ENCODE assay signal across 9 cellular contexts in the genomic region with DNA sequence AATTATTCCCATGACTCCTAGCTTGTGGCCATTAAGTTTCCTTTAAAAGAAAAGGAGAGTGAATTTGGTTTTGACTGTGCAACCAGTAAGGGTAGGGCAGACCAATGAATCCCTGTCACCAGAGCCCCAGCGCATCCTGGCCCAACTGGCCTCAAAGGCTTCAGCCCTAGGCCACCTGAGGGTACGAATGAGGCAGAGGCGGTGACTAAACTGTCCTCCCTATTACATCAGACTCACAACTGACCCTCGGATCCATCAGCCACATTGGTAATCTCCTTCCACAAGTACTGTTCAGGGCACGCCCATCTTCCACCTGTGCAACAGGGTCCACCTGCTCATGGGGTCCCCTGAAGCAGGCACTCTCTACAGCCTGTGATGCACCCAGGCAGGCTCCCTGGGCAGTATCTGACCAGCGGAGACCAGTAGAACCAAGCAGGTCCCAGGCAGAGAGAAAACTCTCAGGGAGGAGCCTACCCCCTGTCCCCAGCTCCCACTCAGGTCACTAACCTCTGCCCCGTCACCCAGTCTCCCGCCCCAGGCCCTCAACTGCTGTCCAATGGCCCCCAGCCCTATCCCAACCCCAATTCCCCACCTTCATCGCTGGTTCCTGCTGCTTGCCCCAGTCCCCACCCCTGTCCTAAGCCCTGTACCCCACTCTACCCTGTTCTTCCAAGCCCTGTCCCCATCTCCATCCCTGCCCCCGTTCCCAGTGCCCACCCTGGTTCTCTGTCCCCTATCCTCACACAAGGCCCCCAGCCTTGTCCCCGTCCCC. TPM values are rescaled to one million over a fixed set of nuclear protein-coding genes. Genes with fewer than 3 reads are reported as not detected.
DNase-seq lines count a peak whose midpoint lies in the region; ATAC-seq, FAIRE-seq and TF ChIP-seq lines count a peak whose summit lies in the region.
"Had no signal": no experiment of that assay in that cellular context is flagged by ENCODE, and none has a peak within 500 bp of the region (broad histone marks: within the 10 kb centered on the region; RNA-seq: fewer than 3 reads in every experiment).

No MANE protein-coding gene starts in this region.

- no peaks in the 10 kb centered on the region for H3K27me3 Mint-ChIP-seq in stimulated activated naive CD8-positive, alpha-beta T cell treated with anti-CD3 and anti-CD28 coated beads, Interleukin-15, Interleukin-2, amounts not matched to agents 100 ng/mL and 50 ng/mL, for 24 hours
- H3K27me3 Mint-ChIP-seq in central memory CD8-positive, alpha-beta T cell, result no peaks in the 10 kb centered on the region
- H3K27me3 Mint-ChIP-seq in mesothelial cell of epicardium (ENCODE audit: low read depth), result no peaks in the 10 kb centered on the region

- H3K27ac Mint-ChIP-seq in stimulated activated naive CD8-positive, alpha-beta T cell treated with anti-CD3 and anti-CD28 coated beads, Interleukin-15, Interleukin-2, amounts not matched to agents 100 ng/mL and 50 ng/mL, for 24 hours, result peak overlapping the region; percentile 77
- peak overlapping the region; percentile 94 for H3K27ac Mint-ChIP-seq in central memory CD8-positive, alpha-beta T cell (ENCODE audit: low read depth)
- peak overlapping the region; percentile 47 for H3K27ac Mint-ChIP-seq in mesothelial cell of epicardium

- H3K9me3 Mint-ChIP-seq in stimulated activated naive CD8-positive, alpha-beta T cell treated with anti-CD3 and anti-CD28 coated beads, Interleukin-15, Interleukin-2, amounts not matched to agents 100 ng/mL and 50 ng/mL, for 24 hours, result no peaks in the 10 kb centered on the region
- H3K9me3 Mint-ChIP-seq in central memory CD8-positive, alpha-beta T cell, result no peaks in the 10 kb centered on the region
- peaks cover 15% of the 10 kb centered on the region for H3K9me3 Mint-ChIP-seq in mesothelial cell of epicardium

- peaks cover 13% of the 10 kb centered on the region for H3K36me3 Mint-ChIP-seq in stimulated activated naive CD8-positive, alpha-beta T cell treated with anti-CD3 and anti-CD28 coated beads, Interleukin-15, Interleukin-2, amounts not matched to agents 100 ng/mL and 50 ng/mL, for 24 hours (ENCODE audit: low read depth)
- H3K36me3 Mint-ChIP-seq in central memory CD8-positive, alpha-beta T cell (ENCODE audit: insufficient read depth), result peaks cover 8% of the 10 kb centered on the region
- peaks cover 19% of the 10 kb centered on the region for H3K36me3 Mint-ChIP-seq in mesothelial cell of epicardium

- intact Hi-C loops in posterior cingulate gyrus (cut with DNase I), result no loop called here

- FAIRE-seq in D721Med (lab: Jason Lieb, UNC), result no peak
- FAIRE-seq: G401.6 had no signal

- H3K4me1 Mint-ChIP-seq in stimulated activated naive CD8-positive, alpha-beta T cell treated with anti-CD3 and anti-CD28 coated beads, Interleukin-15, Interleukin-2, amounts not matched to agents 100 ng/mL and 50 ng/mL, for 24 hours (ENCODE audit: low read depth), result peaks cover 18% of the 10 kb centered on the region
- H3K4me1 Mint-ChIP-seq in central memory CD8-positive, alpha-beta T cell, result peaks cover 8% of the 10 kb centered on the region
- peaks cover 5% of the 10 kb centered on the region for H3K4me1 Mint-ChIP-seq in mesothelial cell of epicardium

- DNase-seq in stimulated activated naive CD8-positive, alpha-beta T cell treated with anti-CD3 and anti-CD28 coated beads, Interleukin-15, Interleukin-2, amounts not matched to agents 100 U/mL and 50 U/mL, for 24 hours, result no peak
- no peak for DNase-seq in central memory CD8-positive, alpha-beta T cell (ENCODE audit: low spot score in 2 of 2)
- DNase-seq in mesothelial cell of epicardium (ENCODE audit: low spot score in 2 of 2, unreplicated experiment in 2 of 2) (no peak), posterior cingulate gyrus (no peak), D721Med (ENCODE audit: insufficient read length, low spot score) (no peak), hippocampal formation (lab: John Stamatoyannopoulos, UW) (no peak)
- no peak for DNase-seq in stimulated activated naive CD4-positive, alpha-beta T cell (lab: John Stamatoyannopoulos, UW)

- H3K4me3 Mint-ChIP-seq in stimulated activated naive CD8-positive, alpha-beta T cell treated with anti-CD3 and anti-CD28 coated beads, Interleukin-15, Interleukin-2, amounts not matched to agents 100 ng/mL and 50 ng/mL, for 24 hours, result peak overlapping the region; percentile 84
- H3K4me3 Mint-ChIP-seq in central memory CD8-positive, alpha-beta T cell, result peak overlapping the region; percentile 87
- H3K4me3 Mint-ChIP-seq in mesothelial cell of epicardium, result peak overlapping the region; percentile 83

- no peak for ATAC-seq in stimulated activated naive CD8-positive, alpha-beta T cell treated with anti-CD3 and anti-CD28 coated beads, Interleukin-15, Interleukin-2, amounts not matched to agents 100 U/mL and 50 U/mL, for 24 hours
- no peak for ATAC-seq in central memory CD8-positive, alpha-beta T cell (replicated peaks; ENCODE audit: extremely low read depth, poor library complexity, severe bottlenecking)

- TF ChIP-seq CTCF in mesothelial cell of epicardium (IDR thresholded peaks at IDR 0.05; ENCODE audit: unreplicated experiment) (no peak), D721Med (IDR thresholded peaks at IDR 0.05; ENCODE audit: insufficient read depth, missing control alignments) (no peak)

RNA-seq across cellular contexts. Expression of a gene that starts 0.9 kb away (rescaled TPM):
- total RNA-seq in mesothelial cell of epicardium, result 275 to 294 TPM (median 275 TPM) in 3 replicates

RNA-seq across cellular contexts. Expression of a gene that starts 13.0 kb away (rescaled TPM):
- total RNA-seq in mesothelial cell of epicardium, result 20.1 to 22.6 TPM (median 20.3 TPM) in 3 replicates

RNA-seq across cellular contexts. Expression of a gene that starts 16.0 kb away (rescaled TPM):
- total RNA-seq in mesothelial cell of epicardium, result 159 to 168 TPM (median 168 TPM) in 3 replicates

RNA-seq across cellular contexts. Expression of a gene that starts 21.1 kb away (rescaled TPM):
- 16.0 to 18.1 TPM (median 17.4 TPM) in 3 replicates for total RNA-seq in mesothelial cell of epicardium

RNA-seq across cellular contexts. Expression of a gene that starts 22.9 kb away (rescaled TPM):
- 3.1 to 3.8 TPM (median 3.6 TPM) in 3 replicates for total RNA-seq in mesothelial cell of epicardium
